Comparison of ENCODE assay signal across 12 cellular contexts in genomic region chr20:62356143-62356947, GRCh38. TPM values are rescaled to one million over a fixed set of nuclear protein-coding genes. Genes with fewer than 3 reads are reported as not detected.
A peak's percentile ranks its signal among the peaks of the same experiment; 100 is the strongest.
DNase-seq lines count a peak whose midpoint lies in the region; ATAC-seq and TF ChIP-seq lines count a peak whose summit lies in the region.
"Had no signal": no experiment of that assay in that cellular context is flagged by ENCODE, and none has a peak within 500 bp of the region (broad histone marks: within the 10 kb centered on the region; RNA-seq: fewer than 3 reads in every experiment).

No MANE protein-coding gene starts in this region.

- no peaks in the 10 kb centered on the region for H3K27me3 ChIP-seq in BE2C
- no peaks in the 10 kb centered on the region for H3K27me3 ChIP-seq in RWPE2 (ENCODE audit: insufficient read depth, poor library complexity, severe bottlenecking)
- H3K27me3 ChIP-seq in heart right ventricle, result peaks cover 0 to 12% (median 0%) of the 10 kb centered on the region in 7 donors

- H3K27ac ChIP-seq in RWPE2 (ENCODE audit: poor library complexity, severe bottlenecking) (peak overlapping the region; percentile 99), heart right ventricle (peak overlapping the region; percentile 77 to 98 (median 93))

- H3K27me3 Mint-ChIP-seq in progenitor cell of endocrine pancreas (no peaks in the 10 kb centered on the region), CD14-positive monocyte (ENCODE audit: low read depth in 3 of 3) (peaks cover 2 to 26% (median 14%) of the 10 kb centered on the region in 3 donors)

- peaks cover 50% of the 10 kb centered on the region for H3K4me1 ChIP-seq in BE2C
- peaks cover 92% of the 10 kb centered on the region for H3K4me1 ChIP-seq in RWPE2 (ENCODE audit: insufficient read depth, poor library complexity, severe bottlenecking)
- H3K4me1 ChIP-seq in heart right ventricle, result peaks cover 62 to 91% (median 76%) of the 10 kb centered on the region in 9 donors

- WGBS in heart right ventricle, 2 donors, result 19 to 29% methylated on average over 34 of the region's 34 CpGs

- no peak for ATAC-seq in RWPE2 (ENCODE audit: low read depth)
- ATAC-seq in heart right ventricle, result peak in 7 of 8 donors; percentile 7 to 48 (median 20)
- ATAC-seq in GM18873 (IDR thresholded peaks at IDR 0.05; ENCODE audit: low FRiP score, unreplicated experiment), result no peak
- ATAC-seq: activated naive CD8-positive, alpha-beta T cell treated with anti-CD3 and anti-CD28 coated beads, Interleukin-2, amount 50 U/mL, for 24 hours had no signal

- H3K4me1 Mint-ChIP-seq in progenitor cell of endocrine pancreas (ENCODE audit: low read depth) (peaks cover 14% of the 10 kb centered on the region), CD14-positive monocyte (no peaks in the 10 kb centered on the region)
- H3K4me1 Mint-ChIP-seq: activated naive CD8-positive, alpha-beta T cell treated with anti-CD3 and anti-CD28 coated beads, Interleukin-2, amount 50 U/mL, for 24 hours had no signal

- peak; percentile 18 for DNase-seq in BE2C
- DNase-seq in RWPE2 (ENCODE audit: low spot score), result no peak
- peak; percentile 68 to 70 for DNase-seq in heart right ventricle
- no peak for DNase-seq in progenitor cell of endocrine pancreas (ENCODE audit: low spot score, unreplicated experiment)
- no peak for DNase-seq in effector CD4-positive, alpha-beta T cell
- no peak for DNase-seq in hippocampal formation (lab: John Stamatoyannopoulos, UW)
- no peak for DNase-seq in CD14-positive monocyte (ENCODE audit: low spot score)
- DNase-seq: activated CD4-positive, alpha-beta T cell treated with anti-CD3 and anti-CD28 coated beads for 1 hour; activated naive CD8-positive, alpha-beta T cell treated with anti-CD3 and anti-CD28 coated beads, Interleukin-2, amount 50 U/mL, for 24 hours; HFFc6; NCI-H526 had no signal

- H3K4me3 Mint-ChIP-seq in progenitor cell of endocrine pancreas (ENCODE audit: low read depth), result no peak overlapping the region
- no peak overlapping the region for H3K4me3 Mint-ChIP-seq in CD14-positive monocyte
- H3K4me3 Mint-ChIP-seq: activated naive CD8-positive, alpha-beta T cell treated with anti-CD3 and anti-CD28 coated beads, Interleukin-2, amount 50 U/mL, for 24 hours; HFFc6 had no signal

- intact Hi-C loops in heart right ventricle (cut with DNase I), result loop anchor here in 1 of 10 donors (2.0 kb wide), 1 partner anchor 24 kb away; no protein-coding TSS in a partner anchor
- intact Hi-C loops in CD14-positive monocyte (cut with micrococcal nuclease), result no loop called here

- H3K36me3 Mint-ChIP-seq in progenitor cell of endocrine pancreas (ENCODE audit: insufficient read depth) (no peaks in the 10 kb centered on the region), CD14-positive monocyte (no peaks in the 10 kb centered on the region)

- no peaks in the 10 kb centered on the region for H3K9me3 Mint-ChIP-seq in progenitor cell of endocrine pancreas (ENCODE audit: low read depth)
- H3K9me3 Mint-ChIP-seq in CD14-positive monocyte, result no peaks in the 10 kb centered on the region
- H3K9me3 Mint-ChIP-seq: activated naive CD8-positive, alpha-beta T cell treated with anti-CD3 and anti-CD28 coated beads, Interleukin-2, amount 50 U/mL, for 24 hours; HFFc6 had no signal

- TF ChIP-seq CTCF in BE2C (IDR thresholded peaks at IDR 0.05; ENCODE audit: low read depth, low read length) (no peak), RWPE2 (IDR thresholded peaks at IDR 0.05; ENCODE audit: poor library complexity, severe bottlenecking) (no peak), heart right ventricle (IDR thresholded peaks at IDR 0.05) (no peak), progenitor cell of endocrine pancreas (IDR thresholded peaks at IDR 0.05; ENCODE audit: unreplicated experiment) (no peak), CD14-positive monocyte (IDR thresholded peaks at IDR 0.05) (no peak)

- H3K36me3 ChIP-seq in BE2C, result no peaks in the 10 kb centered on the region
- peaks cover 77% of the 10 kb centered on the region for H3K36me3 ChIP-seq in RWPE2 (ENCODE audit: low read depth)
- peaks cover 0 to 18% (median 6%) of the 10 kb centered on the region in 9 donors for H3K36me3 ChIP-seq in heart right ventricle

- H3K27ac Mint-ChIP-seq in progenitor cell of endocrine pancreas, result peak overlapping the region; percentile 87
- no peak overlapping the region for H3K27ac Mint-ChIP-seq in CD14-positive monocyte
- H3K27ac Mint-ChIP-seq: activated naive CD8-positive, alpha-beta T cell treated with anti-CD3 and anti-CD28 coated beads, Interleukin-2, amount 50 U/mL, for 24 hours; HFFc6 had no signal

- H3K4me3 ChIP-seq in BE2C (ENCODE audit: low read depth, low read length) (no peak overlapping the region), RWPE2 (ENCODE audit: severe bottlenecking) (no peak overlapping the region), heart right ventricle (peak overlapping the region in 9 of 10 donors; percentile 4 to 44 (median 37))

- H3K9me3 ChIP-seq in BE2C, result no peaks in the 10 kb centered on the region
- no peaks in the 10 kb centered on the region for H3K9me3 ChIP-seq in RWPE2 (ENCODE audit: severe bottlenecking)
- no peaks in the 10 kb centered on the region for H3K9me3 ChIP-seq in heart right ventricle

RNA-seq across cellular contexts. Expression of gene LAMA5, which starts 10.8 kb away (rescaled TPM):
- 86.4 TPM for polyA plus RNA-seq in BE2C (2012; ENCODE audit: insufficient read depth, insufficient read length, low read depth)
- total RNA-seq in heart right ventricle (100 to 1,000 TPM in 1 of 10 donors, 10 to 100 TPM in 9; 53.9 to 146 (median 67.2) TPM), progenitor cell of endocrine pancreas (248 and 252 TPM in 2 replicates)
- polyA plus RNA-seq in heart right ventricle (100 to 1,000 TPM; 103 to 358 TPM), CD14-positive monocyte (not detected)

RNA-seq across cellular contexts. Expression of gene RPS21, which starts 30.6 kb away (rescaled TPM):
- 4,851 TPM for polyA plus RNA-seq in BE2C (2012; ENCODE audit: insufficient read depth, insufficient read length, low read depth)
- 100 to 1,000 TPM; 512 to 811 (median 576) TPM for total RNA-seq in heart right ventricle
- polyA plus RNA-seq in heart right ventricle, result 1,000 to 10,000 TPM; 1,609 to 4,111 TPM
- 1,160 and 1,251 TPM in 2 replicates for total RNA-seq in progenitor cell of endocrine pancreas
- polyA plus RNA-seq in CD14-positive monocyte, result 100 to 1,000 TPM; 799 to 968 TPM

RNA-seq across cellular contexts. Expression of gene CABLES2, which starts 50.7 kb away (rescaled TPM):
- 2.7 TPM for polyA plus RNA-seq in BE2C (2012; ENCODE audit: insufficient read depth, insufficient read length, low read depth)
- total RNA-seq in heart right ventricle, result 10 to 100 TPM in 2 of 10 donors, 1 to 10 TPM in 8; 5.6 to 11.9 (median 8.0) TPM
- 1 to 10 TPM; 2.9 to 6.9 TPM for polyA plus RNA-seq in heart right ventricle
- total RNA-seq in progenitor cell of endocrine pancreas, result 20.4 and 21.7 TPM in 2 replicates
- polyA plus RNA-seq in CD14-positive monocyte, result under 1 TPM; 0.60 to 0.61 TPM

RNA-seq across cellular contexts. Expression of gene ADRM1, which starts 53.5 kb away (rescaled TPM):
- polyA plus RNA-seq in BE2C (2012; ENCODE audit: insufficient read depth, insufficient read length, low read depth), result 467 TPM
- total RNA-seq in heart right ventricle (10 to 100 TPM; 67.7 to 97.0 (median 73.2) TPM), progenitor cell of endocrine pancreas (66.2 and 67.1 TPM in 2 replicates)
- polyA plus RNA-seq in heart right ventricle (100 to 1,000 TPM in 1 of 2 donors, 10 to 100 TPM in 1; 81.9 to 192 TPM), CD14-positive monocyte (10 to 100 TPM; 72.5 to 81.5 TPM)

Comparison
In these comparisons a context has a peak if more than half of its experiments do, and no peak if none do; other contexts are left out.
1. DNase-seq: peak in BE2C (single experiment) and heart right ventricle (2 of 2); none in RWPE2 (single experiment), progenitor cell of endocrine pancreas (single experiment), effector CD4-positive, alpha-beta T cell (single experiment), hippocampal formation (0 of 2) and CD14-positive monocyte (single experiment).
2. H3K4me3 ChIP-seq: peak in heart right ventricle (9 of 10); none in BE2C (single experiment) and RWPE2 (single experiment).
3. ATAC-seq: peak in heart right ventricle (7 of 8); none in RWPE2 (single experiment) and GM18873 (single experiment).